8 cellular contexts compared by ENCODE assay signal in the genomic region with DNA sequence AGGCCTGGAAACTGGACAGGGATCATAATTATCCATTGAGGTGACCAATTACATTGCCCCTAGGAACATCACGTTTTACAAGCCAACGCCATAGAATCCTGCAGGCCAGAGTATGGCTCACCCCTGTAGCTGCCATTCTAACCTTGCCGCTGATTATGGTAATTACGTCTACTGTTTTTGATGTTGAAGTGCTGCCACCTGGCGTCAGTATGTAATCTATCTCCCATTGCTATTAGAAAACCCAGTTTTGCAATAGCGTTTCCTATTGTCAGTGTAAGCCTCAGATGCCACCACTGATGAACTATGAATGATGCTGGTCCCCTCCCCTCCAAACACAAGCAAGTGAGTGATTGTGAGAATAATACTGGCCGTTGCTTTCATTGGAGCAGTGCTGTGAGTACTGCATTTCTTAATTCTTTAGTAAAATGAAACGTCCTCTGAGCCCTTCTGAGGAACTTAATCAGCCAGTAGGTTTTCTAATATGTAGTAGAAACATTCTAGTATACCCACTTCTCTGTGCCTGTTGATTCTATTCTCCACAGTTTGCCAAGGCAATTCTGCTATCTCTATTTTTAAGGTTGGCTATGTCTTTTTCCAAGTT.
DNase-seq lines count a peak whose midpoint lies in the region; ATAC-seq and TF ChIP-seq lines count a peak whose summit lies in the region.

No MANE protein-coding gene starts in this region.

- no peaks in the 10 kb centered on the region for H3K9me3 ChIP-seq in DND-41 (ENCODE audit: insufficient read depth, low read length, severe bottlenecking)

- peak; percentile 37 for DNase-seq in DND-41
- peak; percentile 5 for DNase-seq in NCI-H510A (lab: John Stamatoyannopoulos, UW)
- peak; percentile 55 for DNase-seq in activated CD8-positive, alpha-beta memory T cell treated with anti-CD3 and anti-CD28 coated beads, Interleukin-2, amount 50 U/mL, for 48 hours
- DNase-seq in glutamatergic neuron: peak; percentile 60
- DNase-seq in posterior cingulate gyrus: peak in 6 of 10 donors; percentile 25 to 79 (median 69)
- no peak for DNase-seq in OCI-M2 (lab: John Stamatoyannopoulos, UW; ENCODE audit: unreplicated experiment)

- no peak overlapping the region for H3K27ac ChIP-seq in DND-41 (ENCODE audit: low read length)

- no peaks in the 10 kb centered on the region for H3K27me3 ChIP-seq in DND-41 (ENCODE audit: insufficient read depth, low read length, poor library complexity)

- H3K4me3 Mint-ChIP-seq in glutamatergic neuron (ENCODE audit: unreplicated experiment): no peak overlapping the region

- H4K20me1 ChIP-seq in DND-41 (ENCODE audit: insufficient read depth, low read length): no peaks in the 10 kb centered on the region

- no peak overlapping the region for H3K9ac ChIP-seq in DND-41 (ENCODE audit: low read depth, low read length)

- no peaks in the 10 kb centered on the region for H3K36me3 ChIP-seq in DND-41 (ENCODE audit: insufficient read depth, low read length)

- ATAC-seq in DND-41 (ENCODE audit: insufficient read depth, low read depth) (peak; percentile 75), GM19452 (IDR thresholded peaks at IDR 0.05; ENCODE audit: unreplicated experiment) (peak; percentile 87), HG03432 (IDR thresholded peaks at IDR 0.05; ENCODE audit: unreplicated experiment) (peak; percentile 89)

- H3K4me1 ChIP-seq in DND-41 (ENCODE audit: insufficient read depth, low read length): no peaks in the 10 kb centered on the region

- H2AFZ ChIP-seq in DND-41 (ENCODE audit: low read depth, low read length): no peak overlapping the region

- H3K4me1 Mint-ChIP-seq in glutamatergic neuron (ENCODE audit: low read depth, unreplicated experiment): no peaks in the 10 kb centered on the region

- TF ChIP-seq CTCF in DND-41 (IDR thresholded peaks at IDR 0.05; ENCODE audit: borderline replicate concordance, extremely low read depth, low read length, poor library complexity, severe bottlenecking): peak; percentile 80
- peak; percentile 74 for TF ChIP-seq CTCF in glutamatergic neuron (IDR thresholded peaks at IDR 0.05; ENCODE audit: partially characterized antibody, unreplicated experiment)

- H3K36me3 Mint-ChIP-seq in glutamatergic neuron (ENCODE audit: unreplicated experiment): no peaks in the 10 kb centered on the region

- no peak overlapping the region for H3K4me2 ChIP-seq in DND-41 (ENCODE audit: insufficient read depth, low read length)

- no peaks in the 10 kb centered on the region for H3K27me3 Mint-ChIP-seq in glutamatergic neuron (ENCODE audit: unreplicated experiment)

- H3K27ac Mint-ChIP-seq in glutamatergic neuron (ENCODE audit: unreplicated experiment): no peak overlapping the region

- no peaks in the 10 kb centered on the region for H3K79me2 ChIP-seq in DND-41 (ENCODE audit: insufficient read depth, low read length)

- H3K4me3 ChIP-seq in DND-41 (ENCODE audit: low read depth in 1 of 2, low read length in 2 of 2): no peak overlapping the region

- no peaks in the 10 kb centered on the region for H3K9me3 Mint-ChIP-seq in glutamatergic neuron (ENCODE audit: unreplicated experiment)

- intact Hi-C loops in posterior cingulate gyrus (cut with DNase I): loop anchor here (1.0 kb wide), 2 partner anchors 126 to 680 kb away; no protein-coding TSS in a partner anchor
